In the genomic region with DNA sequence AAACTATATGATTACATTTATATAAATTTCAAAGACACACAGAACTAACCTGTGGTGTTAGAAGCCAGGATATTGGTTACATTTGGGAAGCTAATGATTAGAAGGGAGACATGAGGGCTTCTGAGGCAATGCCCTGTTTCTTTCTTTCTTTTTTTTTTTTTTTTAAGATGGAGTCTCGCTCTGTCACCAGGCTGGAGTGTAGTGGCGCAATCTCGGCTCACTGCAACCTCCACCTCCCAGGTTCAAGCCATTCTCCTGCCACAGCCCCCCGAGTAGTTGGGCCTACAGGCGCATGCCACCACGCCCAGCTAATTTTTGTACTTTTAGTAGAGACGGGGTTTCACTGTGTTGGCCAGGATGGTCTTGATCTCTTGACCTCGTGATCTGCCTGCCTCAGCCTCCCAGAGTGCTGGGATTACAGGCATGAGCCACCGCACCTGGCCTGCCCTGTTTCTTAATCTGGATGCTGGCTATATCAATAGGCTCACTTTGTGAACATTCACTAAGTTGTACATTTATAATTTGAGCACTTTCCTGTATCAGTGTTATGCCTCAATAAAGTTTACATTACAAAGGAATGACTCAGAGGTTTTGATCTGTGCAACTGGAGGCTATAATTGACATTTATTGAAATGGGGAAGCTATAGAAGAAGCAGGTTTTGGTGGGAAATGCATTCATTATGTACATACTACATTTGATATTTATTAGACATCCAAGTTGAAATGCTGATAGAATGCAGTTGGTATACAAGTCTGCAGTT, we compare ENCODE assay signal across 1 cellular context. TPM values are rescaled to one million over a fixed set of nuclear protein-coding genes. Genes with fewer than 3 reads are reported as not detected.
"Had no signal": no experiment of that assay in that cellular context is flagged by ENCODE, and none has a peak within 500 bp of the region (broad histone marks: within the 10 kb centered on the region; RNA-seq: fewer than 3 reads in every experiment).

No MANE protein-coding gene starts in this region.

RNA-seq across cellular contexts. Expression of a gene that starts 21.3 kb away (rescaled TPM):
- total RNA-seq: OCI-LY7 had no signal

RNA-seq across cellular contexts. Expression of a gene that starts 33.3 kb away (rescaled TPM):
- total RNA-seq: OCI-LY7 had no signal
